8 cellular contexts compared by ENCODE assay signal in the genomic region with DNA sequence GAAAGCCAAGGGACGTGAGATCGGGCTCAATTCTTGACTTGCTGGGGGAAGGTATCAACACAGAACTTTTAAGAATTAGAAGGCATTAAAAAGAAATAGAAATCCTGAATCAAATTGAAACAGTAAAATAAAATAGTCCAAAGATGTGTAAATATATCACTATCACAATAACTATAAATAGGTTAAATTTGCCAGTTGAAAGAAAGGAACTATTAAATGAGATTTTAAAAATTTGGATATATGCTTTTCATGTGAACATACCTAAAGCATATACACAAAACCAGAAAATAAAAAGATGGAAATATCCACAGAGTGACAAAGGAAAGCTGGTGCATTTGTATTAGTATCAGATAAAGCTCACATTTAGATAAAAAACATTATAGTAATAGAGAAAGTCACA.
"Had no signal": no experiment of that assay in that cellular context is flagged by ENCODE, and none has a peak within 500 bp of the region (broad histone marks: within the 10 kb centered on the region; RNA-seq: fewer than 3 reads in every experiment).

No MANE protein-coding gene starts in this region.

- FAIRE-seq: H1, H54 had no signal

- H3K4me3 ChIP-seq: GM23338 had no signal

- DNase-seq: H9, HFFc6, Kasumi-1, KG1 had no signal

- ATAC-seq: GM23338 had no signal

- H3K27ac ChIP-seq: HL-60 had no signal

- H3K4me2 ChIP-seq: GM23338 had no signal

- H2AFZ ChIP-seq: GM23338 had no signal
